In the genomic region with DNA sequence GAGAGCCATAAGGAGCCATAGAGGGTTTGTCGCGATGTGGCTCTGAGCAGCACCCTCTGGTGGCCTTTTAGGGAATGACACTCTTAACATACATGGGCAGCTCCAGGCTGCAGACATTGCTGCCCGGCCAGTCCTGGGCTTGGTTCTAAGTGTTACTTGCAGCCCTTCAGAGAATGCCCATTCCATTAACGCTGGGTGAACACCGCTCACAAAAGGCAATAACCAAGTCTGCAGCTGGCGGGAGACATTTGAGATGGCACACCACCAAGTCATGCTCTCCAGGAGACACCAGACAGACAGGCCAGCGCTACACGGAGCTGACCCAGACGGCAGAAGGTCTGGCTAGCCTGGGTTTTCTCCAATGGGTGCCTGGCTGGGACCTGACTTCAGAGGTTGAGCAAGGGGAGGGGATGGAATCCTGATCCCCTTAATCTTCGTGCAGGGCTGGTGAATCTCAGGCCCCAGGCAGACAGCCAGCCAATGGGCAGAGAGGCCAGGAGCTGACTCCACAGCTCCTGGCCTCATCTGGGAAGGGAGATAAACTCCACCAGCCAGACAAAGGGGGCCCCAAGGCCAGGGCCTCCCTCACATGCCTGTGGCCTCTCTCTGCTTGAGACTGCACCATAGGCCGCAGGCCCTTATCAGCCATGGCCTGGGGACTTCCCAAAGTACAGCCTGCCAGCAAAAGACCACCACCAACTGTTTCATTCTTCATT, we compare ENCODE assay signal across 7 cellular contexts. TPM values are rescaled to one million over a fixed set of nuclear protein-coding genes. Genes with fewer than 3 reads are reported as not detected.
DNase-seq lines count a peak whose midpoint lies in the region; ATAC-seq and TF ChIP-seq lines count a peak whose summit lies in the region.

No MANE protein-coding gene starts in this region.

- H3K36me3 ChIP-seq in OCI-LY7 (ENCODE audit: insufficient read depth, low read length) = no peaks in the 10 kb centered on the region

- no peaks in the 10 kb centered on the region for H3K4me1 ChIP-seq in OCI-LY7 (ENCODE audit: insufficient read depth, low read length, poor library complexity, severe bottlenecking)

- peaks cover 0 to 5% of the 10 kb centered on the region in 2 donors for H3K27me3 Mint-ChIP-seq in natural killer cell treated with Interleukin-12 subunit alpha and Interleukin-12 subunit beta and Interleukin-15 and Interleukin-18, amount 100 ng/mL, for 72 hours
- H3K27me3 Mint-ChIP-seq in stimulated activated memory B cell treated with anti-CD40 and anti-IgM and Interleukin-4, amounts not matched to agents 10 μg/mL and 1 μg/mL and 100 μg/mL, for 72 hours = peaks cover 37% of the 10 kb centered on the region

- peaks cover 3 to 5% of the 10 kb centered on the region in 2 donors for H3K4me1 Mint-ChIP-seq in natural killer cell treated with Interleukin-12 subunit alpha and Interleukin-12 subunit beta and Interleukin-15 and Interleukin-18, amount 100 ng/mL, for 72 hours (ENCODE audit: low read depth in 2 of 2)
- H3K4me1 Mint-ChIP-seq in stimulated activated memory B cell treated with anti-CD40 and anti-IgM and Interleukin-4, amounts not matched to agents 10 μg/mL and 1 μg/mL and 100 μg/mL, for 72 hours = no peaks in the 10 kb centered on the region

- intact Hi-C loops in OCI-LY7 (cut with micrococcal nuclease; ENCODE audit: unreplicated experiment) = loop anchor here (1.0 to 5.0 kb wide), 4 partner anchors 27 to 330 kb away; no protein-coding TSS in a partner anchor

- H3K27ac ChIP-seq in OCI-LY7 (ENCODE audit: low read depth, low read length, poor library complexity, severe bottlenecking) = no peak overlapping the region

- no peaks in the 10 kb centered on the region for H3K9me2 ChIP-seq in OCI-LY7 (ENCODE audit: insufficient read depth, low read length)

- POLR2A ChIA-PET in OCI-LY7 (lab: Charles Lee) = interaction anchor here (0.6 to 1.2 kb wide), 3 partner anchors 79 to 202 kb away, joined by 3 to 4 read pairs (median 3); no protein-coding TSS in a partner anchor

- H3K4me2 ChIP-seq in OCI-LY7 (ENCODE audit: low read length) = no peak overlapping the region

- H3K9me3 ChIP-seq in OCI-LY7 (ENCODE audit: low read length) = no peaks in the 10 kb centered on the region

- no peaks in the 10 kb centered on the region for H4K20me1 ChIP-seq in OCI-LY7 (ENCODE audit: insufficient read depth, low read length)

- H3K36me3 Mint-ChIP-seq in natural killer cell treated with Interleukin-12 subunit alpha and Interleukin-12 subunit beta and Interleukin-15 and Interleukin-18, amount 100 ng/mL, for 72 hours = no peaks in the 10 kb centered on the region
- no peaks in the 10 kb centered on the region for H3K36me3 Mint-ChIP-seq in stimulated activated memory B cell treated with anti-CD40 and anti-IgM and Interleukin-4, amounts not matched to agents 10 μg/mL and 1 μg/mL and 100 μg/mL, for 72 hours

- peak; percentile 81 to 82 for ATAC-seq in natural killer cell treated with Interleukin-12 subunit alpha and Interleukin-12 subunit beta and Interleukin-15 and Interleukin-18, amount 100 ng/mL, for 72 hours
- peak; percentile 81 for ATAC-seq in stimulated activated memory B cell treated with anti-CD40 and anti-IgM and Interleukin-4, amounts not matched to agents 10 μg/mL and 1 μg/mL and 100 μg/mL, for 72 hours

- H3K9me3 Mint-ChIP-seq in natural killer cell treated with Interleukin-12 subunit alpha and Interleukin-12 subunit beta and Interleukin-15 and Interleukin-18, amount 100 ng/mL, for 72 hours = no peaks in the 10 kb centered on the region
- no peaks in the 10 kb centered on the region for H3K9me3 Mint-ChIP-seq in stimulated activated memory B cell treated with anti-CD40 and anti-IgM and Interleukin-4, amounts not matched to agents 10 μg/mL and 1 μg/mL and 100 μg/mL, for 72 hours

- no peak overlapping the region for H3K4me3 ChIP-seq in OCI-LY7 (ENCODE audit: low read depth, low read length, poor library complexity, severe bottlenecking)

- no TSS peak for BruUV-seq in OCI-LY7 (replicated peaks; lab: Mats Ljungman, UMichigan)

- no peak overlapping the region for H3K27ac Mint-ChIP-seq in natural killer cell treated with Interleukin-12 subunit alpha and Interleukin-12 subunit beta and Interleukin-15 and Interleukin-18, amount 100 ng/mL, for 72 hours
- H3K27ac Mint-ChIP-seq in stimulated activated memory B cell treated with anti-CD40 and anti-IgM and Interleukin-4, amounts not matched to agents 10 μg/mL and 1 μg/mL and 100 μg/mL, for 72 hours = no peak overlapping the region

- H3K4me3 Mint-ChIP-seq in natural killer cell treated with Interleukin-12 subunit alpha and Interleukin-12 subunit beta and Interleukin-15 and Interleukin-18, amount 100 ng/mL, for 72 hours = no peak overlapping the region
- no peak overlapping the region for H3K4me3 Mint-ChIP-seq in stimulated activated memory B cell treated with anti-CD40 and anti-IgM and Interleukin-4, amounts not matched to agents 10 μg/mL and 1 μg/mL and 100 μg/mL, for 72 hours

- H3K79me2 ChIP-seq in OCI-LY7 (ENCODE audit: insufficient read depth, low read depth, low read length) = no peaks in the 10 kb centered on the region

- peak; percentile 90 for DNase-seq in HuH-7.5 (ENCODE audit: low spot score)
- peak; percentile 80 for DNase-seq in OCI-LY7 (ENCODE audit: low spot score)
- DNase-seq in activated T-cell treated with anti-CD3 and anti-CD28 coated beads for 48 hours (ENCODE audit: low read depth) = peak; percentile 51
- DNase-seq in fibroblast of gingiva (ENCODE audit: low read depth) = peak; percentile 71
- DNase-seq in natural killer cell treated with Interleukin-12 subunit alpha and Interleukin-12 subunit beta and Interleukin-15 and Interleukin-18, amount 100 ng/mL, for 72 hours (ENCODE audit: low spot score) = peak; percentile 75

- CTCF ChIA-PET in OCI-LY7 (lab: Charles Lee; ENCODE audit: unreplicated experiment) = interaction anchor here (0.7 kb wide), 1 partner anchor 28 kb away, joined by 4 read pairs; no protein-coding TSS in a partner anchor

- no peak overlapping the region for H2AFZ ChIP-seq in OCI-LY7 (ENCODE audit: low read length)

- TF ChIP-seq CTCF in GM12872 (IDR thresholded peaks at IDR 0.05; ENCODE audit: insufficient read depth, low read depth, low read length) (peak; percentile 92), OCI-LY7 (conservative IDR thresholded peaks at IDR 0.05; ENCODE audit: low read length) (peak; percentile 89)

RNA-seq across cellular contexts. Expression of gene ZDHHC7, which starts 58.8 kb away (rescaled TPM):
- 17.3 and 24.3 TPM in 2 replicates for total RNA-seq in OCI-LY7 (2014; rRNA removed; shearing (Covaris generic))
- 22.5 and 24.1 TPM in 2 replicates for total RNA-seq in OCI-LY7 (2022)
- 10 to 100 TPM; 28.5 to 43.9 TPM for total RNA-seq in natural killer cell treated with Interleukin-12 subunit alpha and Interleukin-12 subunit beta and Interleukin-15 and Interleukin-18, amount 100 ng/mL, for 72 hours
